Comparison of ENCODE assay signal across 19 cellular contexts in genomic region chr18:41617592-41617991, GRCh38.
DNase-seq lines count a peak whose midpoint lies in the region; ATAC-seq and TF ChIP-seq lines count a peak whose summit lies in the region.
"Had no signal": no experiment of that assay in that cellular context is flagged by ENCODE, and none has a peak within 500 bp of the region (broad histone marks: within the 10 kb centered on the region; RNA-seq: fewer than 3 reads in every experiment).

No MANE protein-coding gene starts in this region.

- DNase-seq in NCI-H82 (lab: John Stamatoyannopoulos, UW) (peak; percentile 2), NCI-H82 treated with DMSO at 0.1 percent for 48 hours (lab: John Stamatoyannopoulos, UW; ENCODE audit: unreplicated experiment) (no peak), NCI-H146 treated with DMSO at 0.1 percent for 48 hours (lab: John Stamatoyannopoulos, UW; ENCODE audit: unreplicated experiment) (peak; percentile 70), SK-N-SH (peak; percentile 48), HCEC 1CT (no peak), T-helper 1 cell (no peak)
- DNase-seq: ACHN; BE2C; C1 segment of cervical spinal cord; CD4-positive, CD25-positive, alpha-beta regulatory T cell; CD8-positive, alpha-beta memory T cell; COR-L47; DMS79 treated with DMSO at 0.1 percent for 48 hours; GF-D8; HFFc6; IMR-90 had no signal

- no peaks in the 10 kb centered on the region for H3K9me2 ChIP-seq in SK-N-SH

- WGBS in SK-N-SH (ENCODE audit: low lambda C conversion rate): 11% methylated on average over 2 of the region's 2 CpGs

- H3K27me3 ChIP-seq in SK-N-SH (ENCODE audit: insufficient read depth): no peaks in the 10 kb centered on the region
- H3K27me3 ChIP-seq: BE2C had no signal

- H3K79me2 ChIP-seq in SK-N-SH (ENCODE audit: insufficient read depth): no peaks in the 10 kb centered on the region

- TF ChIP-seq EP300 in SK-N-SH (IDR thresholded peaks at IDR 0.05; ENCODE audit: borderline replicate concordance in 1 of 2, low read depth in 1 of 2, low read length in 1 of 2): peak in 1 of 2 experiments; percentile 64; a peak in 1 of 4 replicates

- no peaks in the 10 kb centered on the region for H4K20me1 ChIP-seq in SK-N-SH (ENCODE audit: insufficient read depth)

- H3K9ac ChIP-seq in SK-N-SH: no peak overlapping the region

- H3K36me3 ChIP-seq in SK-N-SH (replicated peaks in 1 of 2; ENCODE audit: control insufficient read depth in 1 of 2, insufficient read depth in 2 of 2, low read length in 1 of 2): no peaks in the 10 kb centered on the region
- H3K36me3 ChIP-seq: BE2C had no signal

- no peak for TF ChIP-seq CTCF in SK-N-SH (IDR thresholded peaks at IDR 0.05)

- no peak overlapping the region for H2AFZ ChIP-seq in SK-N-SH (ENCODE audit: low read depth)
- H2AFZ ChIP-seq: GM23338 had no signal

- H3K4me1 ChIP-seq in SK-N-SH (ENCODE audit: control insufficient read depth in 1 of 2, insufficient read depth in 2 of 2, low read depth in 1 of 2, low read length in 1 of 2): peaks cover 0 to 7% of the 10 kb centered on the region in 2 experiments; a peak in 2 of 4 replicates
- H3K4me1 ChIP-seq: BE2C had no signal

- H3K27ac ChIP-seq in SK-N-SH (ENCODE audit: low read depth in 2 of 2, low read length in 1 of 2): no peak overlapping the region; a peak in 1 of 4 replicates

- CTCF ChIA-PET in SK-N-SH (lab: Yijun Ruan, JAX): no interaction called here

- ATAC-seq in HG03571 (IDR thresholded peaks at IDR 0.05; ENCODE audit: unreplicated experiment): no peak
- ATAC-seq: GM23338, HCT116 had no signal

- H3K4me2 ChIP-seq in SK-N-SH: no peak overlapping the region
- H3K4me2 ChIP-seq: GM23338 had no signal

- POLR2A ChIA-PET in SK-N-SH (lab: Yijun Ruan, JAX): no interaction called here

- no peak for TF ChIP-seq RAD21 in SK-N-SH (IDR thresholded peaks at IDR 0.05; ENCODE audit: low read length)

- H3K4me3 ChIP-seq in SK-N-SH (ENCODE audit: low read depth in 2 of 2, low read length in 1 of 2): no peak overlapping the region
- H3K4me3 ChIP-seq: GM23338 had no signal

- no peaks in the 10 kb centered on the region for H3K9me3 ChIP-seq in SK-N-SH
- H3K9me3 ChIP-seq: BE2C had no signal

- H3F3A ChIP-seq in SK-N-SH (replicated peaks; ENCODE audit: insufficient read depth): no peaks in the 10 kb centered on the region

TF ChIP-seq in SK-N-SH, 30 proteins besides CTCF, POLR2A, EP300 and RAD21:
- TF ChIP-seq FOSL2 (IDR thresholded peaks at IDR 0.05; ENCODE audit: borderline replicate concordance, low read depth): no peak
- no peak for TF ChIP-seq MXI1 (IDR thresholded peaks at IDR 0.05; ENCODE audit: low read depth, low read length)
- no peak for TF ChIP-seq USF2 (IDR thresholded peaks at IDR 0.05; ENCODE audit: borderline replicate concordance, low read depth, low read length)
- no peak for TF ChIP-seq ELF1 (IDR thresholded peaks at IDR 0.05)
- no peak for TF ChIP-seq FOXJ3 (CRISPR knock-in tag; IDR thresholded peaks at IDR 0.05)
- no peak for TF ChIP-seq TCF12 (IDR thresholded peaks at IDR 0.05)
- TF ChIP-seq YY1 (IDR thresholded peaks at IDR 0.05; ENCODE audit: low read depth): no peak
- TF ChIP-seq RCOR1 (IDR thresholded peaks at IDR 0.05; ENCODE audit: low read length): peak; percentile 98
- peak; percentile 41; the same call in 1 of the 2 replicates for TF ChIP-seq GATA2 (CRISPR knock-in tag; IDR thresholded peaks at IDR 0.05)
- TF ChIP-seq NFIC (IDR thresholded peaks at IDR 0.05; ENCODE audit: borderline replicate concordance): no peak
- TF ChIP-seq USF1 (IDR thresholded peaks at IDR 0.05; ENCODE audit: borderline replicate concordance, low read depth): no peak
- peak; percentile 52 for TF ChIP-seq CHD2 (IDR thresholded peaks at IDR 0.05; ENCODE audit: low read length, partially characterized antibody)
- TF ChIP-seq IRF3 (IDR thresholded peaks at IDR 0.05; ENCODE audit: low read depth, low read length): no peak
- TF ChIP-seq SIN3A (IDR thresholded peaks at IDR 0.05; ENCODE audit: borderline replicate concordance, low read depth, low read length): no peak

Comparison
In these comparisons a context has a peak if more than half of its experiments do, and no peak if none do; other contexts are left out.
1. DNase-seq: peak in NCI-H82 (single experiment), NCI-H146 treated with DMSO at 0.1 percent for 48 hours (single experiment) and SK-N-SH (single experiment); none in NCI-H82 treated with DMSO at 0.1 percent for 48 hours (single experiment), HCEC 1CT (single experiment) and T-helper 1 cell (0 of 5).